In the genomic region with DNA sequence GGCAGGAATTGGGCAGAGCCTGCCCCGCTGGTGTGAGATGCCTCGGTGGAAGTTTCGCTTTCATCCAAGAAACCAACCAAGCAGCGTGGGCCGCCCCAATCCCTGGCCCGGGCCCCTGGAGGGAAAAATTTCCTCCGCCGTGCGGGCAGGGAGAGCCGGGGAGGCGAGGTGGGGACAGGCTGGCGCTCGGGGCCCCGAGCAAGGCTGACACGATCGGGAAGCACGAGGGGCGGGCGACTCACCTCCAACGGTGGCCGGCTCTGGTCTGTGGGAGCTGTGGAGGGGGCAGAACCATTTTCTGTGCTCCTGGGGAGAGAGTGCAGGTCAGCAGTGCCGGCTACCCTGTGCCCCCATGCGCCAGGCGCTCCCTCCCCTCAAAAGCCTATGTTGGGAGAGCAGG, we compare ENCODE assay signal across 36 cellular contexts. TPM values are rescaled to one million over a fixed set of nuclear protein-coding genes. Genes with fewer than 3 reads are reported as not detected.
"Had no signal": no experiment of that assay in that cellular context is flagged by ENCODE, and none has a peak within 500 bp of the region (broad histone marks: within the 10 kb centered on the region; RNA-seq: fewer than 3 reads in every experiment).

No MANE protein-coding gene starts in this region.

- H3K27ac ChIP-seq: adrenal gland, body of pancreas, esophagus muscularis mucosa, foreskin keratinocyte, gastrocnemius medialis had no signal

- FAIRE-seq: colon had no signal

- H3K4me1 ChIP-seq: foreskin keratinocyte had no signal

- H3K4me3 ChIP-seq: adrenal gland, body of pancreas, esophagus muscularis mucosa, gastrocnemius medialis had no signal

- H3K9me3 ChIP-seq: adrenal gland, body of pancreas, esophagus muscularis mucosa, gastrocnemius medialis had no signal

- H3K27me3 ChIP-seq: adrenal gland, body of pancreas, esophagus muscularis mucosa, foreskin keratinocyte, gastrocnemius medialis had no signal

- DNase-seq: activated CD4-positive, alpha-beta memory T cell treated with anti-CD3 and anti-CD28 coated beads for 36 hours; activated CD4-positive, alpha-beta T cell treated with anti-CD3 and anti-CD28 coated beads for 36 hours; activated CD4-positive, alpha-beta T cell treated with anti-CD3 and anti-CD28 coated beads, Interleukin-2, amount 10 ng/mL, durations not matched to agents 24 days and 14 days; activated CD4-positive, CD25-positive, alpha-beta regulatory T cell; activated CD4-positive, CD25-positive, alpha-beta regulatory T cell treated with anti-CD3 and anti-CD28 coated beads, Interleukin-2, amount 50 U/mL, for 72 hours; activated CD8-positive, alpha-beta memory T cell treated with anti-CD3 and anti-CD28 coated beads, Interleukin-2, amount 10 ng/mL, durations not matched to agents 7 days and 5 days; activated CD8-positive, alpha-beta memory T cell treated with anti-CD3 and anti-CD28 coated beads, Interleukin-2, amount 50 U/mL, for 4 hours; activated CD8-positive, alpha-beta T cell treated with anti-CD3 and anti-CD28 coated beads, Interleukin-2, amount 10 ng/mL, durations not matched to agents 7 days and 5 days; activated effector memory CD4-positive, alpha-beta T cell treated with anti-CD3 and anti-CD28 coated beads, Interleukin-2, amount 50 U/mL, for 16 hours; activated naive CD4-positive, alpha-beta T cell treated with anti-CD3 and anti-CD28 coated beads for 36 hours; activated naive CD8-positive, alpha-beta T cell treated with anti-CD3 and anti-CD28 coated beads for 36 hours; activated naive CD8-positive, alpha-beta T cell treated with anti-CD3 and anti-CD28 coated beads, Interleukin-2, amount 50 U/mL, for 24 hours; activated T-cell treated with anti-CD3 and anti-CD28 coated beads, Interleukin-2, amount 50 U/mL, for 1 hour; activated T-cell treated with anti-CD3 and anti-CD28 coated beads, Interleukin-2, amount 50 U/mL, for 48 hours; adrenal gland; amygdala; aorta; body of pancreas; caudate nucleus; cortex of kidney; dermis blood vessel endothelial cell; effector CD4-positive, alpha-beta T cell; effector memory CD8-positive, alpha-beta T cell; erythroblast; foreskin keratinocyte; gastrocnemius medialis; glutamatergic neuron; T-cell; T-helper 9 cell had no signal

RNA-seq across cellular contexts. Expression of a gene that starts 12.3 kb away (rescaled TPM):
- total RNA-seq: activated CD4-positive, alpha-beta T cell treated with anti-CD3 and anti-CD28 coated beads for 36 hours; activated CD4-positive, alpha-beta T cell treated with anti-CD3 and anti-CD28 coated beads, Interleukin-2, amount 10 ng/mL, durations not matched to agents 24 days and 14 days; activated CD8-positive, alpha-beta memory T cell treated with anti-CD3 and anti-CD28 coated beads for 36 hours; activated CD8-positive, alpha-beta memory T cell treated with anti-CD3 and anti-CD28 coated beads, Interleukin-2, amount 10 ng/mL, durations not matched to agents 7 days and 5 days; activated CD8-positive, alpha-beta T cell treated with anti-CD3 and anti-CD28 coated beads, Interleukin-2, amount 10 ng/mL, durations not matched to agents 7 days and 5 days; activated naive CD4-positive, alpha-beta T cell treated with anti-CD3 and anti-CD28 coated beads for 36 hours; activated naive CD8-positive, alpha-beta T cell treated with anti-CD3 and anti-CD28 coated beads for 36 hours; activated T-helper 1 cell treated with anti-CD3 and anti-CD28 coated beads, Interleukin-12 subunit alpha, Interleukin-12 subunit beta, Interleukin-2, Interleukin-4 antibody, amounts not matched to agents 30 ng/mL and 10 ng/mL and 1 ng/mL, durations not matched to agents 14 hours and 24 hours and 36 hours; activated T-helper 2 cell treated with anti-CD3 and anti-CD28 coated beads, Interferon-gamma antibody, Interleukin-2, Interleukin-4, amounts not matched to agents 10 μg/mL and 5 μg/mL and 100 μg/mL, durations not matched to agents 14 hours and 24 hours and 36 hours; body of pancreas; chondrocyte; dermis blood vessel endothelial cell; foreskin keratinocyte; gastrocnemius medialis; T-helper 2 cell treated with Interferon-gamma antibody and Interleukin-4, amounts not matched to agents 100 ng/mL and 5 ng/mL, for 36 hours had no signal
- polyA plus RNA-seq: foreskin keratinocyte had no signal

RNA-seq across cellular contexts. Expression of a gene that starts 43.3 kb away (rescaled TPM):
- total RNA-seq: activated CD4-positive, alpha-beta memory T cell treated with anti-CD3 and anti-CD28 coated beads for 36 hours; activated CD4-positive, alpha-beta T cell treated with anti-CD3 and anti-CD28 coated beads for 36 hours; activated CD4-positive, alpha-beta T cell treated with anti-CD3 and anti-CD28 coated beads, Interleukin-2, amount 10 ng/mL, durations not matched to agents 24 days and 14 days; activated CD8-positive, alpha-beta memory T cell treated with anti-CD3 and anti-CD28 coated beads for 36 hours; activated CD8-positive, alpha-beta T cell treated with anti-CD3 and anti-CD28 coated beads, Interleukin-2, amount 10 ng/mL, durations not matched to agents 7 days and 5 days; activated naive CD4-positive, alpha-beta T cell treated with anti-CD3 and anti-CD28 coated beads for 36 hours; activated naive CD8-positive, alpha-beta T cell treated with anti-CD3 and anti-CD28 coated beads for 36 hours; activated T-helper 1 cell treated with anti-CD3 and anti-CD28 coated beads, Interleukin-12 subunit alpha, Interleukin-12 subunit beta, Interleukin-2, Interleukin-4 antibody, amounts not matched to agents 30 ng/mL and 10 ng/mL and 1 ng/mL, durations not matched to agents 14 hours and 24 hours and 36 hours; activated T-helper 2 cell treated with anti-CD3 and anti-CD28 coated beads, Interferon-gamma antibody, Interleukin-2, Interleukin-4, amounts not matched to agents 10 μg/mL and 5 μg/mL and 100 μg/mL, durations not matched to agents 14 hours and 24 hours and 36 hours; aorta; body of pancreas; chondrocyte; dermis blood vessel endothelial cell; foreskin keratinocyte; gastrocnemius medialis; T-helper 2 cell treated with Interferon-gamma antibody and Interleukin-4, amounts not matched to agents 100 ng/mL and 5 ng/mL, for 36 hours had no signal
- polyA plus RNA-seq: aorta, foreskin keratinocyte had no signal
